Comparison of ENCODE assay signal across 1 cellular context in genomic region chr13:33015791-33016323, GRCh38.
TF ChIP-seq lines count a peak whose summit lies in the region.

No MANE protein-coding gene starts in this region.

TF ChIP-seq in GM12878, 131 proteins besides CTCF, POLR2A, EP300 and RAD21 (continued from another document):
- TF ChIP-seq KDM1A (IDR thresholded peaks at IDR 0.05; ENCODE audit: borderline replicate concordance) (no peak), FOXM1 (IDR thresholded peaks at IDR 0.05; ENCODE audit: low read depth, low read length) (no peak), PML (IDR thresholded peaks at IDR 0.05; ENCODE audit: low read length) (no peak), YBX1 (IDR thresholded peaks at IDR 0.05) (no peak), NR2C1 (IDR thresholded peaks at IDR 0.05) (no peak), BMI1 (IDR thresholded peaks at IDR 0.05; ENCODE audit: borderline replicate concordance) (no peak), YY1 (IDR thresholded peaks at IDR 0.05; ENCODE audit: low read depth, low read length) (0 out of 2 replicates have a peak, but pooled peaks have one; percentile 14), E2F8 (IDR thresholded peaks at IDR 0.05; ENCODE audit: low read depth, partially characterized antibody) (no peak), EED (IDR thresholded peaks at IDR 0.05; ENCODE audit: low read depth) (peak; percentile 40; the same call in 1 of the 2 replicates), REST (IDR thresholded peaks at IDR 0.05; ENCODE audit: low read depth, low read length) (no peak), ZNF217 (IDR thresholded peaks at IDR 0.05) (no peak), PAX5 (IDR thresholded peaks at IDR 0.05; ENCODE audit: borderline replicate concordance, low read depth, low read length) (no peak)
